21 cellular contexts compared by ENCODE assay signal in the genomic region with DNA sequence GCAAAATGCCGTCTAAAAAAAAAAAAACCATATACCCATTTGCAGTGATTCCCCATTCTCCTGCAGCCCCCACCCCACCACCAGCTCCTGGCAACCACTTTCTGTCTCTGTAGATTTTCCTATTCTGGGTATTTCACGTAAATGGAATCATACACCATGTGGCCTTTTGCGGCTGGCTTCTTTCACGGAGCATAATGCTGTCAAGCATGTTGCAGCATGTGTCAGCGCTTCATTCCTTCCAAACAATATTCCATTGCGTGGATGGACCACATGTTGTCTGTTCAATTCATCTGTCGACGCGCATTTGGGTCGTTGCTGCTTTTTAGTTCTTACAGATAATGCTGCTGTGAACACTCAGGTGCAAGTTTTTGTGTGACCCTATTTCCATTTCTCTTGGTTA. TPM values are rescaled to one million over a fixed set of nuclear protein-coding genes. Genes with fewer than 3 reads are reported as not detected.
DNase-seq lines count a peak whose midpoint lies in the region; ATAC-seq and TF ChIP-seq lines count a peak whose summit lies in the region.
"Had no signal": no experiment of that assay in that cellular context is flagged by ENCODE, and none has a peak within 500 bp of the region (broad histone marks: within the 10 kb centered on the region; RNA-seq: fewer than 3 reads in every experiment).

No MANE protein-coding gene starts in this region.

- H3K9me3 ChIP-seq in GM23248 (ENCODE audit: low read depth) (no peaks in the 10 kb centered on the region), upper lobe of right lung (no peaks in the 10 kb centered on the region)
- H3K9me3 ChIP-seq: A549, BE2C, SJSA1 had no signal

- H3F3A ChIP-seq in GM23248 (ENCODE audit: insufficient read depth): no peaks in the 10 kb centered on the region

- H3K4me1 ChIP-seq in GM23248 (ENCODE audit: insufficient read depth): no peaks in the 10 kb centered on the region
- no peaks in the 10 kb centered on the region for H3K4me1 ChIP-seq in upper lobe of right lung
- H3K4me1 ChIP-seq: A549, SJSA1 had no signal

- TF ChIP-seq CTCF in epithelial cell of esophagus (IDR thresholded peaks at IDR 0.05; ENCODE audit: insufficient read depth, low read depth, low read length, missing control alignments): no peak
- TF ChIP-seq CTCF in upper lobe of right lung (IDR thresholded peaks at IDR 0.05): no peak

- peak; percentile 41 for DNase-seq in GM23248
- DNase-seq in NCI-H446 treated with DMSO at 0.1 percent for 48 hours (lab: John Stamatoyannopoulos, UW): peak; percentile 52
- DNase-seq in epithelial cell of esophagus (ENCODE audit: low read depth): peak; percentile 51
- DNase-seq in upper lobe of right lung: peak; percentile 7
- no peak for DNase-seq in activated T-cell treated with anti-CD3 and anti-CD28 coated beads, Interleukin-2, amount 50 U/mL, for 72 hours
- DNase-seq in COR-L47 (lab: John Stamatoyannopoulos, UW): no peak
- DNase-seq: BE2C, HCEC 1CT, NCI-H1048, NCI-H1417 treated with DMSO at 0.1 percent for 48 hours, NCI-H187 treated with DMSO at 0.1 percent for 48 hours, NCI-H526, PC-9, Right ventricle myocardium superior, RPMI8226, T-cell had no signal

- peaks cover 19% of the 10 kb centered on the region for H3K27me3 ChIP-seq in GM23248 (replicated peaks; ENCODE audit: insufficient read depth)
- H3K27me3 ChIP-seq in upper lobe of right lung: no peaks in the 10 kb centered on the region
- H3K27me3 ChIP-seq: BE2C, SJSA1 had no signal

- H3K79me2 ChIP-seq in GM23248 (ENCODE audit: insufficient read depth): no peaks in the 10 kb centered on the region

- H3K4me2 ChIP-seq in GM23248 (ENCODE audit: unreplicated experiment): no peak overlapping the region
- H3K4me2 ChIP-seq: A549, PC-9 had no signal

- H3K9me2 ChIP-seq in GM23248 (ENCODE audit: insufficient read depth): no peaks in the 10 kb centered on the region

- H4K20me1 ChIP-seq in GM23248 (ENCODE audit: insufficient read depth): no peaks in the 10 kb centered on the region

- in situ Hi-C loops in GM23248 (cut with MboI): no loop called here

- no peak overlapping the region for H3K9ac ChIP-seq in GM23248

- peaks cover 13% of the 10 kb centered on the region for H3K27me3 Mint-ChIP-seq in activated T-cell treated with anti-CD3 and anti-CD28 coated beads, Interleukin-2, amount 50 U/mL, for 72 hours (ENCODE audit: low read depth)

- peaks cover 0 to 1% of the 10 kb centered on the region in 2 donors for H3K9me3 Mint-ChIP-seq in activated T-cell treated with anti-CD3 and anti-CD28 coated beads, Interleukin-2, amount 50 U/mL, for 72 hours

- H3K27ac ChIP-seq in GM23248 (no peak overlapping the region), upper lobe of right lung (no peak overlapping the region)
- H3K27ac ChIP-seq: A549, PC-9, SJSA1 had no signal

- no peaks in the 10 kb centered on the region for H3K4me1 Mint-ChIP-seq in activated T-cell treated with anti-CD3 and anti-CD28 coated beads, Interleukin-2, amount 50 U/mL, for 72 hours (ENCODE audit: low read depth)
- H3K4me1 Mint-ChIP-seq: CD14-positive monocyte, T-cell had no signal

- H3K4me3 Mint-ChIP-seq in activated T-cell treated with anti-CD3 and anti-CD28 coated beads, Interleukin-2, amount 50 U/mL, for 72 hours: no peak overlapping the region
- H3K4me3 Mint-ChIP-seq: CD14-positive monocyte, IgD-negative memory B cell, T-cell had no signal

- peaks cover 2 to 3% of the 10 kb centered on the region in 2 donors for H3K36me3 Mint-ChIP-seq in activated T-cell treated with anti-CD3 and anti-CD28 coated beads, Interleukin-2, amount 50 U/mL, for 72 hours (ENCODE audit: insufficient read depth in 2 of 2)
- H3K36me3 Mint-ChIP-seq: CD14-positive monocyte, T-cell had no signal

- intact Hi-C loops in upper lobe of right lung (cut with DNase I): no loop called here

- no peaks in the 10 kb centered on the region for H3K36me3 ChIP-seq in GM23248 (ENCODE audit: low read depth)
- H3K36me3 ChIP-seq in upper lobe of right lung: no peaks in the 10 kb centered on the region
- H3K36me3 ChIP-seq: BE2C had no signal

- WGBS in GM23248 (ENCODE audit: low coverage in 1 of 2, low lambda C conversion rate in 2 of 2, missing lambda C conversion rate in 2 of 2), 2 experiments: 34 to 37% methylated on average over 10 of the region's 10 CpGs

- H3K4me3 ChIP-seq in GM23248 (no peak overlapping the region), epithelial cell of esophagus (ENCODE audit: low read length) (no peak overlapping the region), upper lobe of right lung (no peak overlapping the region)
- H3K4me3 ChIP-seq: A549, PC-9, SJSA1 had no signal

- no peak overlapping the region for H3K27ac Mint-ChIP-seq in activated T-cell treated with anti-CD3 and anti-CD28 coated beads, Interleukin-2, amount 50 U/mL, for 72 hours
- H3K27ac Mint-ChIP-seq: CD14-positive monocyte, T-cell had no signal

- no peak overlapping the region for H2AFZ ChIP-seq in GM23248
- H2AFZ ChIP-seq: PC-9 had no signal

- ATAC-seq in upper lobe of right lung (no peak), HG02981 (IDR thresholded peaks at IDR 0.05; ENCODE audit: unreplicated experiment) (no peak)
- no peak for ATAC-seq in activated T-cell treated with anti-CD3 and anti-CD28 coated beads, Interleukin-2, amount 50 U/mL, for 72 hours (replicated peaks in 1 of 2)
- ATAC-seq: A549, T-cell had no signal

RNA-seq across cellular contexts. Expression of a gene that starts 14.8 kb away (rescaled TPM):
- total RNA-seq in GM23248 (2014; rRNA removed; shearing (Covaris generic)): not detected in 2 replicates
- polyA plus RNA-seq in GM23248 (2016; fragmentation: Nextera tagmentation; extraction: Ambion mirVana): not detected in 2 replicates
- total RNA-seq in upper lobe of right lung: 15.2 TPM
- total RNA-seq in activated T-cell treated with anti-CD3 and anti-CD28 coated beads, Interleukin-2, amount 50 U/mL, for 72 hours: under 1 TPM in 1 of 2 donors, not detected in 1; 0.14 TPM
- polyA plus RNA-seq: CD14-positive monocyte, IgD-negative memory B cell had no signal

Comparison
In these comparisons a context has a peak if more than half of its experiments do, and no peak if none do; other contexts are left out.
1. DNase-seq: peak in GM23248 (single experiment), NCI-H446 treated with DMSO at 0.1 percent for 48 hours (single experiment), epithelial cell of esophagus (single experiment) and upper lobe of right lung (single experiment); none in activated T-cell treated with anti-CD3 and anti-CD28 coated beads, Interleukin-2, amount 50 U/mL, for 72 hours (0 of 2) and COR-L47 (single experiment).
2. RNA of a gene that starts 14.8 kb away (total RNA-seq): 15.2 TPM in upper lobe of right lung (single experiment); 0.14 TPM in activated T-cell treated with anti-CD3 and anti-CD28 coated beads, Interleukin-2, amount 50 U/mL, for 72 hours and not detected in GM23248; every median in the first group is over 10 times any median in the second.